31 cellular contexts compared by ENCODE assay signal in the genomic region with DNA sequence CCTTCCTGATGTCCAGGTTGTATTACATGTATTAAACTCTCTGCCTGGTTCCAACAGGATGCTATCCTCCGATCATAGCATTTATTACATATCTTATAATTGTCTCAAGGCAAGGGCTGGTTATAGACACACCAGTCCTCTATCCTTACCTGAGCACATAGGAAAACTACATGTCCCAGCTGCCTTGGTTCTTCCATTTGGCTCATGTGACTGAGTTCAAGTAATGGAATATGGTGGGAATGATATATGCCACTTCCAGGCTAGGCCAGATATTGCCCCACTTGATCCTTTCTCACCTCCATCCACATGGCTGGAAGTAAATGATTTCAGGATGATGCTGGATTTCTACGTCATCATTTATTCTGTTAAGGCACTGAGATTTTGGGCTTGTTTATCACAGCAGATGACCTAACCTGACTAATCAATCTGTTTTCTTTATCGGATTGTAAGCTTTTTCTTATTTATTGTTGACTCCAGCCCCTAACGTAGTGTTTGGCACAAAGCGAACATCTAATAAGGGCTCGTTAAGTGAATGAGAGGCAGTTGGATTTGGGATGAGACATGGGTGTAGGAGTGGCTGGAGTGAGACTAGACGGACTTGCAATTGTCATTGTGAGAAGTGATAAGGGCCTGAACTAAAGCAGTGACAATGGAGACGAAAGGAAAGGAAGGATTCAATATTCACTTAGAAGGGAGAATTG. TPM values are rescaled to one million over a fixed set of nuclear protein-coding genes. Genes with fewer than 3 reads are reported as not detected.
"Had no signal": no experiment of that assay in that cellular context is flagged by ENCODE, and none has a peak within 500 bp of the region (broad histone marks: within the 10 kb centered on the region; RNA-seq: fewer than 3 reads in every experiment).

No MANE protein-coding gene starts in this region.

- H3K4me3 ChIP-seq: colonic mucosa, esophagus squamous epithelium, gastrocnemius medialis, heart right ventricle, left lung, lower lobe of right lung, mucosa of descending colon had no signal

- H3K27me3 ChIP-seq: colonic mucosa had no signal

- H3K27ac Mint-ChIP-seq: dendritic cell treated with granulocyte-macrophage colony-stimulating factor and Interleukin-4, amounts not matched to agents 40 ng/mL and 50 ng/mL, for 4 days; effector memory CD8-positive, alpha-beta T cell; endodermal cell; mesothelial cell of epicardium; naive thymus-derived CD4-positive, alpha-beta T cell had no signal

- H3K36me3 Mint-ChIP-seq: mesothelial cell of epicardium; naive thymus-derived CD4-positive, alpha-beta T cell had no signal

- H3K27ac ChIP-seq: colonic mucosa, epithelial cell of prostate, esophagus squamous epithelium, gastrocnemius medialis, heart right ventricle, left lung, lower lobe of right lung had no signal

- H3K4me1 Mint-ChIP-seq: mesothelial cell of epicardium had no signal

- H3K36me3 ChIP-seq: colonic mucosa, esophagus squamous epithelium, gastrocnemius medialis, heart right ventricle, left lung, lower lobe of right lung had no signal

- H3K4me3 Mint-ChIP-seq: dendritic cell treated with granulocyte-macrophage colony-stimulating factor and Interleukin-4, amounts not matched to agents 40 ng/mL and 50 ng/mL, for 4 days; effector memory CD8-positive, alpha-beta T cell; endodermal cell; mesothelial cell of epicardium; naive thymus-derived CD4-positive, alpha-beta T cell had no signal

- H3K9me3 Mint-ChIP-seq: dendritic cell treated with granulocyte-macrophage colony-stimulating factor and Interleukin-4, amounts not matched to agents 40 ng/mL and 50 ng/mL, for 4 days; effector memory CD8-positive, alpha-beta T cell; endodermal cell had no signal

- ATAC-seq: effector memory CD8-positive, alpha-beta T cell; esophagus mucosa; gastrocnemius medialis; heart right ventricle; left cardiac atrium; left lung; left ventricle myocardium superior; lower lobe of right lung; mucosa of descending colon; naive thymus-derived CD4-positive, alpha-beta T cell had no signal

- H3K9me3 ChIP-seq: colonic mucosa, esophagus squamous epithelium, gastrocnemius medialis, left lung, lower lobe of right lung, mucosa of descending colon had no signal

- DNase-seq: colonic mucosa; cortex of kidney; effector CD8-positive, alpha-beta T cell; effector memory CD8-positive, alpha-beta T cell; endodermal cell; erythroblast; esophagus squamous epithelium; foreskin fibroblast; foreskin melanocyte; gastrocnemius medialis; glutamatergic neuron; head of caudate nucleus; heart right ventricle; hippocampal formation; left cardiac atrium; left lung; left ventricle myocardium superior; lower lobe of right lung; mesenchymal stem cell; mucosa of descending colon; naive thymus-derived CD4-positive, alpha-beta T cell had no signal

- H3K4me1 ChIP-seq: colonic mucosa, esophagus squamous epithelium, gastrocnemius medialis, heart right ventricle, left lung, lower lobe of right lung had no signal

- FAIRE-seq: endometrium, islet of Langerhans, keratinocyte had no signal

RNA-seq across cellular contexts. Expression of gene SHISA9, which starts 8.2 kb away (rescaled TPM):
- total RNA-seq: dermis microvascular lymphatic vessel endothelial cell, gastrocnemius medialis, lower lobe of right lung, lung microvascular endothelial cell, mesenteric fat pad had no signal
- polyA plus RNA-seq: naive thymus-derived CD4-positive, alpha-beta T cell had no signal
